8 cellular contexts compared by ENCODE assay signal in genomic region chr19:50333737-50334617, GRCh38. TPM values are rescaled to one million over a fixed set of nuclear protein-coding genes. Genes with fewer than 3 reads are reported as not detected.
DNase-seq lines count a peak whose midpoint lies in the region; ATAC-seq, FAIRE-seq and TF ChIP-seq lines count a peak whose summit lies in the region.

No MANE protein-coding gene starts in this region.

- H3K27me3 Mint-ChIP-seq in activated B cell treated with CpG ODN at 0.5 μM for 24 hours (no peaks in the 10 kb centered on the region), chondrocyte (ENCODE audit: low read depth) (peaks cover 8% of the 10 kb centered on the region)

- peak overlapping the region; percentile 91 for H3K27ac Mint-ChIP-seq in activated B cell treated with CpG ODN at 0.5 μM for 24 hours
- H3K27ac Mint-ChIP-seq in chondrocyte (ENCODE audit: unreplicated experiment) = peak overlapping the region; percentile 98

- H3K4me1 ChIP-seq in HepG2 (ENCODE audit: insufficient read depth, low read length) = peaks cover 45% of the 10 kb centered on the region

- in situ Hi-C loops in HepG2 (cut with HindIII; ENCODE audit: extremely low pct_ligation_motif_present, low pct_unique_long_range_greater_than_20kb) = no loop called here

- intact Hi-C loops in activated B cell treated with CpG ODN at 0.5 μM for 24 hours (cut with micrococcal nuclease) = loop anchor here (1.0 kb wide), 1 partner anchor 7 kb away; no protein-coding TSS in a partner anchor
- intact Hi-C loops in HepG2 (cut with micrococcal nuclease; ENCODE audit: unreplicated experiment) = loop anchor here (1.0 kb wide), 1 partner anchor 15 kb away; no protein-coding TSS in a partner anchor

- no peak for TF ChIP-seq RAD21 in Ishikawa (IDR thresholded peaks at IDR 0.05; ENCODE audit: low read depth)
- no peak for TF ChIP-seq RAD21 in HepG2 (CRISPR knock-in tag; IDR thresholded peaks at IDR 0.05)

- H3K9ac ChIP-seq in HepG2 (ENCODE audit: insufficient read depth, low read depth, low read length) = peak overlapping the region; percentile 69

- no peaks in the 10 kb centered on the region for H3K36me3 ChIP-seq in HepG2 (replicated peaks in 1 of 2; ENCODE audit: control insufficient read depth in 1 of 2, insufficient read depth in 2 of 2, low read length in 2 of 2)

- ATAC-seq in GM21526 (IDR thresholded peaks at IDR 0.05; ENCODE audit: low FRiP score, unreplicated experiment) = peak; percentile 20
- ATAC-seq in activated B cell treated with CpG ODN at 0.5 μM for 24 hours (ENCODE audit: low read depth) = no peak
- no peak for ATAC-seq in HepG2

- H3K4me3 Mint-ChIP-seq in activated B cell treated with CpG ODN at 0.5 μM for 24 hours = peak overlapping the region; percentile 93
- peak overlapping the region; percentile 87 for H3K4me3 Mint-ChIP-seq in chondrocyte (ENCODE audit: unreplicated experiment)

- DNase-seq in DMS79 (lab: John Stamatoyannopoulos, UW) (peak; percentile 25), activated B cell treated with CpG ODN at 0.5 μM for 24 hours (peak; percentile 85), chondrocyte (ENCODE audit: low spot score) (peak; percentile 87), HepG2 (ENCODE audit: low spot score) (no peak), amniotic stem cell (lab: John Stamatoyannopoulos, UW) (no peak)
- DNase-seq in stimulated activated CD4-positive, alpha-beta T cell treated with anti-CD3 and anti-CD28 coated beads, TNF-alpha, amount 100 ng/mL, for 1 hour (ENCODE audit: low read depth in 3 of 3, low spot score in 1 of 3) = peak in 2 of 3 donors; percentile 75 to 79

- H3K4me2 ChIP-seq in HepG2 (ENCODE audit: low read depth, low read length) = peak overlapping the region; percentile 71

- no peak for TF ChIP-seq CTCF in activated B cell treated with CpG ODN at 0.5 μM for 24 hours (IDR thresholded peaks at IDR 0.05)
- no peak for TF ChIP-seq CTCF in chondrocyte (IDR thresholded peaks at IDR 0.05)
- TF ChIP-seq CTCF in HepG2 (CRISPR knock-in tag; IDR thresholded peaks at IDR 0.05) = no peak

- no peaks in the 10 kb centered on the region for H3K79me2 ChIP-seq in HepG2 (ENCODE audit: insufficient read depth, low read length)

- BruUV-seq in HepG2 (replicated peaks; lab: Mats Ljungman, UMichigan) = TSS peak; percentile 71

- peak overlapping the region; percentile 46 to 68 (median 52); a peak in 5 of 6 replicates for H3K4me3 ChIP-seq in HepG2 (replicated peaks in 1 of 3; ENCODE audit: insufficient read depth in 1 of 3, low read depth in 2 of 3, low read length in 3 of 3)

- H3K36me3 Mint-ChIP-seq in activated B cell treated with CpG ODN at 0.5 μM for 24 hours (ENCODE audit: low read depth) (peaks cover 57% of the 10 kb centered on the region), chondrocyte (ENCODE audit: low read depth) (no peaks in the 10 kb centered on the region)

- H3K27me3 ChIP-seq in HepG2 (ENCODE audit: control insufficient read depth in 1 of 2, insufficient read depth in 2 of 2, low read length in 2 of 2) = no peaks in the 10 kb centered on the region

- peak overlapping the region; percentile 65 for H3K27ac ChIP-seq in HepG2 (ENCODE audit: extremely low read length, insufficient read depth, low read length)

- H3K4me1 Mint-ChIP-seq in activated B cell treated with CpG ODN at 0.5 μM for 24 hours (peaks cover 86% of the 10 kb centered on the region), chondrocyte (ENCODE audit: low read depth) (peaks cover 43% of the 10 kb centered on the region)

- peak; percentile 63 to 82 for TF ChIP-seq POLR2A in HepG2 (IDR thresholded peaks at IDR 0.05; ENCODE audit: insufficient read depth in 1 of 2, low read depth in 2 of 2, low read length in 2 of 2)

- no peak overlapping the region for H2AFZ ChIP-seq in HepG2 (ENCODE audit: low read length)

- 57% methylated on average over 40 of the region's 54 CpGs for WGBS in HepG2 (ENCODE audit: low lambda C conversion rate)

- no peaks in the 10 kb centered on the region for H3K9me3 ChIP-seq in HepG2 (ENCODE audit: low read length)

- TF ChIP-seq EP300 in Ishikawa (IDR thresholded peaks at IDR 0.05; ENCODE audit: borderline replicate concordance) (no peak), HepG2 (IDR thresholded peaks at IDR 0.05; ENCODE audit: low read depth in 2 of 2, low read length in 2 of 2) (no peak), HepG2 (CRISPR knock-in tag; IDR thresholded peaks at IDR 0.05; ENCODE audit: borderline replicate concordance) (no peak)

- POLR2A ChIA-PET in activated B cell treated with CpG ODN at 0.5 μM for 24 hours (lab: Charles Lee) = interaction anchor here (0.7 to 10.6 kb wide), 16 partner anchors 9 to 471 kb away, joined by 3 to 408 read pairs (median 6); partner anchors contain the start of genes JOSD2, NR1H2, POLD1 and SPIB
- POLR2A ChIA-PET in HepG2 (lab: Yijun Ruan, JAX) = interaction anchor here (0.8 to 1.4 kb wide), 7 partner anchors 8 to 129 kb away, joined by 3 to 7 read pairs (median 5); partner anchors contain the start of gene POLD1

- CTCF ChIA-PET in activated B cell treated with CpG ODN at 0.5 μM for 24 hours (lab: Charles Lee) (interaction anchor here (1.3 to 2.3 kb wide), 2 partner anchors 24 to 127 kb away, joined by 3 to 16 read pairs; no protein-coding TSS in a partner anchor), HepG2 (lab: Yijun Ruan, JAX; ENCODE audit: low intra/inter-chr PET ratio, low total read pairs) (no interaction called here)

- H4K20me1 ChIP-seq in HepG2 (ENCODE audit: insufficient read depth, low read length) = no peaks in the 10 kb centered on the region

- no peak for FAIRE-seq in HepG2 (lab: Jason Lieb, UNC)

- H3K9me3 Mint-ChIP-seq in activated B cell treated with CpG ODN at 0.5 μM for 24 hours (peaks cover 3% of the 10 kb centered on the region), chondrocyte (ENCODE audit: low read depth) (peaks cover 5% of the 10 kb centered on the region)

RNA-seq across cellular contexts. Expression of gene KCNC3, which starts 4.8 kb away (rescaled TPM):
- total RNA-seq in activated B cell treated with CpG ODN at 0.5 μM for 24 hours (34.5 and 44.3 TPM in 2 replicates), chondrocyte (4.9 to 9.3 TPM (median 8.9 TPM) in 3 replicates), HepG2 (2016; rRNA removed; fragmentation: Illumina TruSeq; extraction: Trizol) (0.24 and 0.29 TPM in 2 replicates)
- total RNA-seq in HepG2 (2016; cell fraction: cytosol; rRNA removed; fragmentation: Illumina TruSeq; extraction: Trizol; ENCODE audit: low read depth) = 0.09 and 0.20 TPM in 2 replicates
- total RNA-seq in HepG2 (2016; cell fraction: insoluble cytoplasmic fraction; rRNA removed; fragmentation: Illumina TruSeq; extraction: Trizol) = 0.10 and 0.35 TPM in 2 replicates
- 0.34 TPM in 2 replicates for total RNA-seq in HepG2 (2016; cell fraction: membrane; rRNA removed; fragmentation: Illumina TruSeq; extraction: Trizol)
- total RNA-seq in HepG2 (2016; cell fraction: nucleus; rRNA removed; fragmentation: Illumina TruSeq; extraction: Trizol) = 0.66 and 0.81 TPM in 2 replicates
- 1.6 and 1.7 TPM in 2 replicates for polyA plus RNA-seq in HepG2 (2011; rRNA removed)
- polyA plus RNA-seq in HepG2 (2011; cell fraction: cytosol; rRNA removed) = 0.29 and 0.46 TPM in 2 replicates
- polyA plus RNA-seq in HepG2 (2011; cell fraction: nucleus; rRNA removed) = 13.3 and 15.9 TPM in 2 replicates
- polyA plus RNA-seq in HepG2 (2012) = 2.6 and 3.4 TPM in 2 replicates
- 0.17 and 0.27 TPM in 2 replicates for polyA plus RNA-seq in HepG2 (2016; cell fraction: cytosol; fragmentation: Illumina TruSeq; extraction: Trizol; ENCODE audit: low read depth)
- polyA plus RNA-seq in HepG2 (2016; cell fraction: insoluble cytoplasmic fraction; fragmentation: Illumina TruSeq; extraction: Trizol; ENCODE audit: low read depth) = 1.1 and 1.3 TPM in 2 replicates
- 0.78 and 1.2 TPM in 2 replicates for polyA plus RNA-seq in HepG2 (2016; cell fraction: membrane; fragmentation: Illumina TruSeq; extraction: Trizol; ENCODE audit: low read depth)
- 9.8 and 11.7 TPM in 2 replicates for polyA plus RNA-seq in HepG2 (2016; cell fraction: nucleus; fragmentation: Illumina TruSeq; extraction: Trizol; ENCODE audit: insufficient read depth, low read depth)
- 4.0 TPM in 1 of 2 replicates, not detected in the other for polyA minus RNA-seq in HepG2 (2011; rRNA and poly(A)+ RNA removed; ENCODE audit: low replicate concordance)
- polyA minus RNA-seq in HepG2 (2011; cell fraction: cytosol; rRNA and poly(A)+ RNA removed) = 0.62 and 0.79 TPM in 2 replicates
- 4.2 and 4.6 TPM in 2 replicates for polyA minus RNA-seq in HepG2 (2011; cell fraction: nucleus; rRNA and poly(A)+ RNA removed)

RNA-seq across cellular contexts. Expression of gene NAPSA, which starts 31.5 kb away (rescaled TPM):
- 1.4 and 2.4 TPM in 2 replicates for total RNA-seq in activated B cell treated with CpG ODN at 0.5 μM for 24 hours
- total RNA-seq in chondrocyte = 0.27 to 0.74 TPM (median 0.55 TPM) in 3 replicates
- not detected in 2 replicates for total RNA-seq in HepG2 (2016; rRNA removed; fragmentation: Illumina TruSeq; extraction: Trizol)
- not detected in 2 replicates for total RNA-seq in HepG2 (2016; cell fraction: cytosol; rRNA removed; fragmentation: Illumina TruSeq; extraction: Trizol; ENCODE audit: low read depth)
- total RNA-seq in HepG2 (2016; cell fraction: insoluble cytoplasmic fraction; rRNA removed; fragmentation: Illumina TruSeq; extraction: Trizol) = not detected in 2 replicates
- total RNA-seq in HepG2 (2016; cell fraction: membrane; rRNA removed; fragmentation: Illumina TruSeq; extraction: Trizol) = not detected in 2 replicates
- not detected in 2 replicates for total RNA-seq in HepG2 (2016; cell fraction: nucleus; rRNA removed; fragmentation: Illumina TruSeq; extraction: Trizol)
- not detected in 2 replicates for polyA plus RNA-seq in HepG2 (2011; rRNA removed)
- polyA plus RNA-seq in HepG2 (2011; cell fraction: cytosol; rRNA removed) = not detected in 2 replicates
- polyA plus RNA-seq in HepG2 (2011; cell fraction: nucleus; rRNA removed) = 0.10 and 0.14 TPM in 2 replicates
- polyA plus RNA-seq in HepG2 (2012) = 0.05 and 0.16 TPM in 2 replicates
- not detected in 2 replicates for polyA plus RNA-seq in HepG2 (2016; cell fraction: cytosol; fragmentation: Illumina TruSeq; extraction: Trizol; ENCODE audit: low read depth)
- not detected in 2 replicates for polyA plus RNA-seq in HepG2 (2016; cell fraction: insoluble cytoplasmic fraction; fragmentation: Illumina TruSeq; extraction: Trizol; ENCODE audit: low read depth)
- polyA plus RNA-seq in HepG2 (2016; cell fraction: membrane; fragmentation: Illumina TruSeq; extraction: Trizol; ENCODE audit: low read depth) = not detected in 2 replicates
- not detected in 2 replicates for polyA plus RNA-seq in HepG2 (2016; cell fraction: nucleus; fragmentation: Illumina TruSeq; extraction: Trizol; ENCODE audit: insufficient read depth, low read depth)
- not detected in 2 replicates for polyA minus RNA-seq in HepG2 (2011; rRNA and poly(A)+ RNA removed; ENCODE audit: low replicate concordance)
- not detected in 2 replicates for polyA minus RNA-seq in HepG2 (2011; cell fraction: cytosol; rRNA and poly(A)+ RNA removed)
- not detected in 2 replicates for polyA minus RNA-seq in HepG2 (2011; cell fraction: nucleus; rRNA and poly(A)+ RNA removed)

RNA-seq across cellular contexts. Expression of gene NR1H2, which starts 42.3 kb away (rescaled TPM):
- total RNA-seq in activated B cell treated with CpG ODN at 0.5 μM for 24 hours = 66.9 and 79.5 TPM in 2 replicates
- 47.7 to 48.9 TPM (median 48.3 TPM) in 3 replicates for total RNA-seq in chondrocyte
- 11.7 and 13.5 TPM in 2 replicates for total RNA-seq in HepG2 (2016; rRNA removed; fragmentation: Illumina TruSeq; extraction: Trizol)
- 1.7 and 2.8 TPM in 2 replicates for total RNA-seq in HepG2 (2016; cell fraction: cytosol; rRNA removed; fragmentation: Illumina TruSeq; extraction: Trizol; ENCODE audit: low read depth)
- total RNA-seq in HepG2 (2016; cell fraction: insoluble cytoplasmic fraction; rRNA removed; fragmentation: Illumina TruSeq; extraction: Trizol) = 11.7 and 13.1 TPM in 2 replicates
- 5.8 and 8.2 TPM in 2 replicates for total RNA-seq in HepG2 (2016; cell fraction: membrane; rRNA removed; fragmentation: Illumina TruSeq; extraction: Trizol)
- 7.5 and 8.1 TPM in 2 replicates for total RNA-seq in HepG2 (2016; cell fraction: nucleus; rRNA removed; fragmentation: Illumina TruSeq; extraction: Trizol)
- 10.3 and 15.9 TPM in 2 replicates for polyA plus RNA-seq in HepG2 (2011; rRNA removed)
- polyA plus RNA-seq in HepG2 (2011; cell fraction: cytosol; rRNA removed) = 10.6 and 16.6 TPM in 2 replicates
- polyA plus RNA-seq in HepG2 (2011; cell fraction: nucleus; rRNA removed) = 35.4 and 44.9 TPM in 2 replicates
- 8.7 and 11.8 TPM in 2 replicates for polyA plus RNA-seq in HepG2 (2012)
- 1.6 and 2.2 TPM in 2 replicates for polyA plus RNA-seq in HepG2 (2016; cell fraction: cytosol; fragmentation: Illumina TruSeq; extraction: Trizol; ENCODE audit: low read depth)
- polyA plus RNA-seq in HepG2 (2016; cell fraction: insoluble cytoplasmic fraction; fragmentation: Illumina TruSeq; extraction: Trizol; ENCODE audit: low read depth) = 12.2 and 13.2 TPM in 2 replicates
- 4.7 and 5.2 TPM in 2 replicates for polyA plus RNA-seq in HepG2 (2016; cell fraction: membrane; fragmentation: Illumina TruSeq; extraction: Trizol; ENCODE audit: low read depth)
- polyA plus RNA-seq in HepG2 (2016; cell fraction: nucleus; fragmentation: Illumina TruSeq; extraction: Trizol; ENCODE audit: insufficient read depth, low read depth) = 17.3 and 19.8 TPM in 2 replicates
- 20.5 and 64.7 TPM in 2 replicates for polyA minus RNA-seq in HepG2 (2011; rRNA and poly(A)+ RNA removed; ENCODE audit: low replicate concordance)
- polyA minus RNA-seq in HepG2 (2011; cell fraction: cytosol; rRNA and poly(A)+ RNA removed) = 7.3 and 8.6 TPM in 2 replicates
- 14.4 and 16.1 TPM in 2 replicates for polyA minus RNA-seq in HepG2 (2011; cell fraction: nucleus; rRNA and poly(A)+ RNA removed)

RNA-seq across cellular contexts. Expression of gene POLD1, which starts 50.2 kb away (rescaled TPM):
- total RNA-seq in activated B cell treated with CpG ODN at 0.5 μM for 24 hours (58.8 and 65.5 TPM in 2 replicates), chondrocyte (15.7 to 37.2 TPM (median 15.8 TPM) in 3 replicates), HepG2 (2016; rRNA removed; fragmentation: Illumina TruSeq; extraction: Trizol) (39.5 and 54.0 TPM in 2 replicates)
- total RNA-seq in HepG2 (2016; cell fraction: cytosol; rRNA removed; fragmentation: Illumina TruSeq; extraction: Trizol; ENCODE audit: low read depth) = 15.4 and 20.6 TPM in 2 replicates
- total RNA-seq in HepG2 (2016; cell fraction: insoluble cytoplasmic fraction; rRNA removed; fragmentation: Illumina TruSeq; extraction: Trizol) = 36.3 and 68.3 TPM in 2 replicates
- total RNA-seq in HepG2 (2016; cell fraction: membrane; rRNA removed; fragmentation: Illumina TruSeq; extraction: Trizol) = 13.4 and 21.6 TPM in 2 replicates
- 45.6 and 51.7 TPM in 2 replicates for total RNA-seq in HepG2 (2016; cell fraction: nucleus; rRNA removed; fragmentation: Illumina TruSeq; extraction: Trizol)
- polyA plus RNA-seq in HepG2 (2011; rRNA removed) = 17.4 and 18.6 TPM in 2 replicates
- 8.8 and 21.4 TPM in 2 replicates for polyA plus RNA-seq in HepG2 (2011; cell fraction: cytosol; rRNA removed)
- polyA plus RNA-seq in HepG2 (2011; cell fraction: nucleus; rRNA removed) = 130 and 225 TPM in 2 replicates
- polyA plus RNA-seq in HepG2 (2012) = 15.4 and 19.9 TPM in 2 replicates
- polyA plus RNA-seq in HepG2 (2016; cell fraction: cytosol; fragmentation: Illumina TruSeq; extraction: Trizol; ENCODE audit: low read depth) = 6.4 and 7.1 TPM in 2 replicates
- 26.1 and 31.2 TPM in 2 replicates for polyA plus RNA-seq in HepG2 (2016; cell fraction: insoluble cytoplasmic fraction; fragmentation: Illumina TruSeq; extraction: Trizol; ENCODE audit: low read depth)
- polyA plus RNA-seq in HepG2 (2016; cell fraction: membrane; fragmentation: Illumina TruSeq; extraction: Trizol; ENCODE audit: low read depth) = 9.7 and 12.0 TPM in 2 replicates
- polyA plus RNA-seq in HepG2 (2016; cell fraction: nucleus; fragmentation: Illumina TruSeq; extraction: Trizol; ENCODE audit: insufficient read depth, low read depth) = 109 and 111 TPM in 2 replicates
- 74.3 and 134 TPM in 2 replicates for polyA minus RNA-seq in HepG2 (2011; rRNA and poly(A)+ RNA removed; ENCODE audit: low replicate concordance)
- polyA minus RNA-seq in HepG2 (2011; cell fraction: cytosol; rRNA and poly(A)+ RNA removed) = 24.6 and 41.4 TPM in 2 replicates
- polyA minus RNA-seq in HepG2 (2011; cell fraction: nucleus; rRNA and poly(A)+ RNA removed) = 12.1 and 19.6 TPM in 2 replicates

Comparison
In these comparisons a context has a peak if more than half of its experiments do, and no peak if none do; other contexts are left out.
1. DNase-seq: peak in DMS79 (single experiment), activated B cell treated with CpG ODN at 0.5 μM for 24 hours (single experiment), chondrocyte (single experiment) and stimulated activated CD4-positive, alpha-beta T cell treated with anti-CD3 and anti-CD28 coated beads, TNF-alpha, amount 100 ng/mL, for 1 hour (2 of 3); none in HepG2 (single experiment) and amniotic stem cell (single experiment).